23 cellular contexts compared by ENCODE assay signal in genomic region chr3:133588035-133588434, GRCh38. TPM values are rescaled to one million over a fixed set of nuclear protein-coding genes. Genes with fewer than 3 reads are reported as not detected.
DNase-seq lines count a peak whose midpoint lies in the region; ATAC-seq, FAIRE-seq and TF ChIP-seq lines count a peak whose summit lies in the region.
"Had no signal": no experiment of that assay in that cellular context is flagged by ENCODE, and none has a peak within 500 bp of the region (broad histone marks: within the 10 kb centered on the region; RNA-seq: fewer than 3 reads in every experiment).

No MANE protein-coding gene starts in this region.

- H3K36me3 ChIP-seq in breast epithelium (no peaks in the 10 kb centered on the region), subcutaneous abdominal adipose tissue (ENCODE audit: control insufficient read depth in 5 of 5, insufficient read depth in 5 of 5, low read length in 5 of 5) (peaks cover 47 to 67% (median 60%) of the 10 kb centered on the region in 5 donors)

- peaks cover 81% of the 10 kb centered on the region for H3K36me3 Mint-ChIP-seq in MCF 10A (ENCODE audit: insufficient read depth, unreplicated experiment)
- peaks cover 3 to 42% (median 27%) of the 10 kb centered on the region in 3 donors for H3K36me3 Mint-ChIP-seq in immature natural killer cell

- H3K27ac ChIP-seq in breast epithelium: no peak overlapping the region
- peak overlapping the region; percentile 73 for H3K27ac ChIP-seq in subcutaneous abdominal adipose tissue (ENCODE audit: low read depth, low read length)
- H3K27ac ChIP-seq: BLaER1 treated with 17β-estradiol and CSF1 and Interleukin-3, amounts not matched to agents 10 nM and 100 nM; foreskin keratinocyte had no signal

- no peaks in the 10 kb centered on the region for H3K27me3 Mint-ChIP-seq in MCF 10A (ENCODE audit: insufficient read depth, unreplicated experiment)
- H3K27me3 Mint-ChIP-seq in immature natural killer cell (ENCODE audit: low read depth in 3 of 3): peaks cover 0 to 8% (median 3%) of the 10 kb centered on the region in 3 donors

- POLR2A ChIA-PET in MCF 10A (lab: Yijun Ruan, JAX): interaction anchor here (1.1 to 3.5 kb wide), 4 partner anchors 10 to 19 kb away, joined by 3 to 8 read pairs (median 6); partner anchors contain the start of gene CDV3

- H3K9me3 ChIP-seq in breast epithelium (no peaks in the 10 kb centered on the region), subcutaneous abdominal adipose tissue (ENCODE audit: control insufficient read depth in 5 of 5, low read length in 5 of 5) (no peaks in the 10 kb centered on the region)
- H3K9me3 ChIP-seq: BLaER1 treated with 17β-estradiol and CSF1 and Interleukin-3, amounts not matched to agents 10 nM and 100 nM had no signal

- CTCF ChIA-PET in MCF 10A (lab: Yijun Ruan, JAX): interaction anchor here (0.5 to 1.7 kb wide), 6 partner anchors 10 to 862 kb away, joined by 3 to 7 read pairs (median 3); no protein-coding TSS in a partner anchor

- no peaks in the 10 kb centered on the region for H3K27me3 ChIP-seq in breast epithelium
- no peaks in the 10 kb centered on the region for H3K27me3 ChIP-seq in subcutaneous abdominal adipose tissue (ENCODE audit: control insufficient read depth in 5 of 5, insufficient read depth in 4 of 5, low read length in 5 of 5)
- H3K27me3 ChIP-seq: BLaER1 treated with 17β-estradiol and CSF1 and Interleukin-3, amounts not matched to agents 10 nM and 100 nM; foreskin keratinocyte had no signal

- H3K4me3 ChIP-seq in breast epithelium (no peak overlapping the region), LNCaP clone FGC (ENCODE audit: low read depth, low read length) (no peak overlapping the region), subcutaneous abdominal adipose tissue (ENCODE audit: low read depth in 1 of 5, low read length in 5 of 5) (no peak overlapping the region)
- H3K4me3 ChIP-seq: BLaER1 treated with 17β-estradiol and CSF1 and Interleukin-3, amounts not matched to agents 10 nM and 100 nM; lung had no signal

- no peak for TF ChIP-seq POLR2A in breast epithelium (IDR thresholded peaks at IDR 0.05)

- no TSS peak for BruUV-seq in MCF 10A (replicated peaks; lab: Mats Ljungman, UMichigan)

- H3K4me1 Mint-ChIP-seq in MCF 10A (ENCODE audit: insufficient read depth, unreplicated experiment) (peaks cover 32% of the 10 kb centered on the region), immature natural killer cell (peaks cover 11 to 30% of the 10 kb centered on the region in 2 donors)

- H3K4me3 Mint-ChIP-seq in MCF 10A (ENCODE audit: unreplicated experiment): no peak overlapping the region
- no peak overlapping the region for H3K4me3 Mint-ChIP-seq in immature natural killer cell

- no peak for FAIRE-seq in urothelium cell line (lab: Jason Lieb, UNC)
- FAIRE-seq: TTC549 had no signal

- DNase-seq in MCF 10A (ENCODE audit: unreplicated experiment) (no peak), breast epithelium (ENCODE audit: low spot score in 2 of 2) (no peak), LNCaP clone FGC (ENCODE audit: low read depth) (peak; percentile 75), immature natural killer cell (no peak), NCI-H345 treated with DMSO at 0.1 percent for 48 hours (lab: John Stamatoyannopoulos, UW; ENCODE audit: unreplicated experiment) (no peak), urothelium cell line (ENCODE audit: low spot score) (no peak)
- DNase-seq: ACHN; activated CD4-positive, alpha-beta T cell treated with anti-CD3 and anti-CD28 coated beads for 48 hours; activated naive CD4-positive, alpha-beta T cell treated with anti-CD3 and anti-CD28 coated beads, Interleukin-2, amount 50 U/mL, for 16 hours; DMS153; erythroblast; foreskin keratinocyte; NCI-H1417; NCI-H526; right cardiac atrium; stimulated activated CD8-positive, alpha-beta memory T cell treated with anti-CD3 and anti-CD28 coated beads, Interleukin-4, amount 100 ng/mL, for 48 hours; SW 1271 had no signal

- H3K27ac Mint-ChIP-seq in MCF 10A (ENCODE audit: low read depth, unreplicated experiment) (peak overlapping the region; percentile 72), immature natural killer cell (peak overlapping the region in 4 of 6 donors; percentile 13 to 75 (median 35))

- H3K9me3 Mint-ChIP-seq in MCF 10A (ENCODE audit: unreplicated experiment) (no peaks in the 10 kb centered on the region), immature natural killer cell (no peaks in the 10 kb centered on the region)

- no peak overlapping the region for H3K9ac ChIP-seq in subcutaneous abdominal adipose tissue (ENCODE audit: low read length in 5 of 5)
- H3K9ac ChIP-seq: BLaER1 treated with 17β-estradiol and CSF1 and Interleukin-3, amounts not matched to agents 10 nM and 100 nM had no signal

- intact Hi-C loops in MCF 10A (cut with micrococcal nuclease) (no loop called here), breast epithelium (cut with DNase I; ENCODE audit: low total_unique reads) (no loop called here)

- no peak for ATAC-seq in SK-N-SH treated with all-trans-retinoic acid at 6 μM for 48 hours
- ATAC-seq: foreskin keratinocyte, HCT116, right cardiac atrium had no signal

- TF ChIP-seq CTCF in MCF 10A (IDR thresholded peaks at IDR 0.05; ENCODE audit: unreplicated experiment) (no peak), breast epithelium (IDR thresholded peaks at IDR 0.05) (no peak), LNCaP clone FGC (IDR thresholded peaks at IDR 0.05; ENCODE audit: control insufficient read depth, extremely low read depth, insufficient read depth) (no peak)

- H3K4me1 ChIP-seq in breast epithelium (no peaks in the 10 kb centered on the region), subcutaneous abdominal adipose tissue (ENCODE audit: control insufficient read depth in 5 of 5, insufficient read depth in 5 of 5, low read length in 5 of 5) (peaks cover 0 to 6% (median 2%) of the 10 kb centered on the region in 5 donors)

TF ChIP-seq in SK-N-SH treated with all-trans-retinoic acid at 6 μM for 48 hours, 23 proteins besides CTCF, POLR2A, EP300 and RAD21:
- TF ChIP-seq ZNF70 (CRISPR knock-in tag; IDR thresholded peaks at IDR 0.05) (no peak), ISL1 (CRISPR knock-in tag; IDR thresholded peaks at IDR 0.05) (no peak), TCF4 (CRISPR knock-in tag; IDR thresholded peaks at IDR 0.05; ENCODE audit: borderline replicate concordance) (no peak), BACH2 (CRISPR knock-in tag; IDR thresholded peaks at IDR 0.05; ENCODE audit: borderline replicate concordance) (no peak), ARNTL (CRISPR knock-in tag; IDR thresholded peaks at IDR 0.05; ENCODE audit: borderline replicate concordance, low read depth) (no peak), GLIS3 (CRISPR knock-in tag; IDR thresholded peaks at IDR 0.05) (no peak)

RNA-seq across cellular contexts. Expression of gene CDV3, which starts 14.5 kb away (rescaled TPM):
- total RNA-seq in MCF 10A (2022) (278 and 309 TPM in 2 replicates), breast epithelium (100 to 1,000 TPM; 119 to 188 (median 141) TPM)
- polyA plus RNA-seq in immature natural killer cell: 10 to 100 TPM; 29.4 to 44.4 (median 30.9) TPM
